ENCODE assay signal across 18 cellular contexts in genomic region chr2:126864861-126865260, GRCh38. TPM values are rescaled to one million over a fixed set of nuclear protein-coding genes. Genes with fewer than 3 reads are reported as not detected.
DNase-seq lines count a peak whose midpoint lies in the region; ATAC-seq, FAIRE-seq and TF ChIP-seq lines count a peak whose summit lies in the region.
"Had no signal": no experiment of that assay in that cellular context is flagged by ENCODE, and none has a peak within 500 bp of the region (broad histone marks: within the 10 kb centered on the region; RNA-seq: fewer than 3 reads in every experiment).

No MANE protein-coding gene starts in this region.

- SMC1A ChIA-PET in GM12878 (lab: Charles Lee; ENCODE audit: uncharacterized antibody, unreplicated experiment), result no interaction called here

- DNase-seq in NCI-H82 (lab: John Stamatoyannopoulos, UW) (peak; percentile 15), NCI-H82 treated with DMSO at 0.1 percent for 48 hours (lab: John Stamatoyannopoulos, UW; ENCODE audit: unreplicated experiment) (no peak), HT-29 (ENCODE audit: low spot score) (peak; percentile 29), GM12878 (ENCODE audit: low read depth, low spot score) (no peak), mucosa of gallbladder (ENCODE audit: low spot score) (peak; percentile 4), heart right ventricle (no peak), testis (no peak), G401 (ENCODE audit: low spot score) (no peak)
- DNase-seq: activated naive CD4-positive, alpha-beta T cell treated with Interleukin-2 at 50 U/mL for 16 hours; body of pancreas; Kasumi-1; kidney; NCI-H2029; SHP77 treated with DMSO at 0.1 percent for 48 hours; stimulated activated CD4-positive, alpha-beta T cell treated with anti-CD3 and anti-CD28 coated beads, Interleukin-15, amount 100 ng/mL, for 24 hours had no signal

- ATAC-seq in GM12878, result no peak
- no peak for ATAC-seq in heart right ventricle
- ATAC-seq: body of pancreas had no signal

- H3K9me3 ChIP-seq in GM12878 (replicated peaks; ENCODE audit: control insufficient read depth, insufficient read depth, low read length) (no peaks in the 10 kb centered on the region), heart right ventricle (peaks cover 0 to 11% (median 0%) of the 10 kb centered on the region in 11 donors), testis (no peaks in the 10 kb centered on the region)
- H3K9me3 ChIP-seq: body of pancreas, prostate gland had no signal

- no peak overlapping the region for H3K4me3 ChIP-seq in GM12878
- no peak overlapping the region for H3K4me3 ChIP-seq in heart right ventricle
- H3K4me3 ChIP-seq in testis, result no peak overlapping the region
- H3K4me3 ChIP-seq: A549, body of pancreas, prostate gland had no signal

- CTCF ChIA-PET in GM12878 (lab: Yijun Ruan, JAX), result interaction anchor here (0.6 to 1.8 kb wide), 5 partner anchors 19 to 318 kb away, joined by 3 to 5 read pairs (median 3); no protein-coding TSS in a partner anchor

- H2AFZ ChIP-seq in GM12878 (ENCODE audit: control insufficient read depth, low read depth, low read length), result no peak overlapping the region

- no peak for TF ChIP-seq RAD21 in GM12878 (IDR thresholded peaks at IDR 0.05; ENCODE audit: insufficient read depth, low read depth, low read length)

- WGBS in GM12878 (ENCODE audit: insufficient coverage, insufficient replicate concordance, low lambda C conversion rate, missing lambda C conversion rate), result 14% methylated on average over 3 of the region's 3 CpGs
- 57 to 78% methylated on average over 3 of the region's 3 CpGs for WGBS in heart right ventricle, 2 donors
- WGBS in testis, 2 donors, result 61 to 73% methylated on average over 3 of the region's 3 CpGs

- intact Hi-C loops in GM12878 (cut with micrococcal nuclease; ENCODE audit: unreplicated experiment), result no loop called here
- intact Hi-C loops in heart right ventricle (cut with DNase I), result no loop called here
- intact Hi-C loops in testis (cut with DNase I; ENCODE audit: low total_unique reads), result no loop called here

- H3K9ac ChIP-seq in GM12878 (ENCODE audit: control insufficient read depth, insufficient read depth, low read length), result no peak overlapping the region

- TF ChIP-seq CTCF in GM12878 (IDR thresholded peaks at IDR 0.05 in 2 of 3, conservative IDR thresholded peaks at IDR 0.05 in 1 of 3; ENCODE audit: control insufficient read depth in 2 of 3, extremely low read depth in 1 of 3, insufficient read depth in 1 of 3, low read depth in 3 of 3, low read length in 3 of 3) (peak in 2 of 3 experiments; percentile 14 to 32; a peak in 2 of 6 replicates), heart right ventricle (IDR thresholded peaks at IDR 0.05) (no peak), testis (IDR thresholded peaks at IDR 0.05) (no peak)

- RAD21 ChIA-PET in GM12878 (lab: Charles Lee; ENCODE audit: unreplicated experiment), result interaction anchor here (0.6 to 1.3 kb wide), 2 partner anchors 107 to 191 kb away, joined by 3 to 6 read pairs; no protein-coding TSS in a partner anchor

- POLR2A ChIA-PET in GM12878 (lab: Charles Lee), result no interaction called here

- H3K79me2 ChIP-seq in GM12878 (ENCODE audit: control insufficient read depth, insufficient read depth, low read length), result no peaks in the 10 kb centered on the region

- H3K36me3 ChIP-seq in GM12878 (ENCODE audit: control insufficient read depth in 2 of 2, insufficient read depth in 2 of 2, low read length in 1 of 2) (no peaks in the 10 kb centered on the region), heart right ventricle (no peaks in the 10 kb centered on the region), testis (ENCODE audit: low read depth, missing control alignments) (no peaks in the 10 kb centered on the region)
- H3K36me3 ChIP-seq: prostate gland had no signal

- no TSS peak for BruUV-seq in GM12878 (replicated peaks; lab: Mats Ljungman, UMichigan)

- H3K27ac ChIP-seq in GM12878 (ENCODE audit: control insufficient read depth, insufficient read depth) (no peak overlapping the region), heart right ventricle (no peak overlapping the region), testis (no peak overlapping the region)
- H3K27ac ChIP-seq: A549, body of pancreas, prostate gland had no signal

- in situ Hi-C loops in GM12878 (cut with MboI) (no loop called here), G401 (cut with HindIII; ENCODE audit: low sequenced_read_pairs) (no loop called here)

- no peak overlapping the region for H3K4me2 ChIP-seq in GM12878 (ENCODE audit: control insufficient read depth, insufficient read depth)
- H3K4me2 ChIP-seq: A549 had no signal

- H3K4me1 ChIP-seq in GM12878 (ENCODE audit: control insufficient read depth, insufficient read depth, low read length), result no peaks in the 10 kb centered on the region
- no peaks in the 10 kb centered on the region for H3K4me1 ChIP-seq in heart right ventricle
- H3K4me1 ChIP-seq in testis, result no peaks in the 10 kb centered on the region
- H3K4me1 ChIP-seq: A549, body of pancreas, prostate gland had no signal

- H3K27me3 ChIP-seq in GM12878 (replicated peaks in 1 of 2; ENCODE audit: control insufficient read depth in 2 of 2, insufficient read depth in 2 of 2, low read length in 1 of 2) (no peaks in the 10 kb centered on the region), heart right ventricle (no peaks in the 10 kb centered on the region), testis (no peaks in the 10 kb centered on the region)
- H3K27me3 ChIP-seq: body of pancreas had no signal

- no peaks in the 10 kb centered on the region for H4K20me1 ChIP-seq in GM12878 (ENCODE audit: control insufficient read depth, insufficient read depth)

- no peak for FAIRE-seq in GM12878 (lab: Jason Lieb, UNC)
- FAIRE-seq: A549, kidney had no signal

- TF ChIP-seq POLR2A in GM12878 (IDR thresholded peaks at IDR 0.05; ENCODE audit: low read depth, low read length) (no peak), testis (IDR thresholded peaks at IDR 0.05) (no peak)

- no peak for TF ChIP-seq EP300 in GM12878 (IDR thresholded peaks at IDR 0.05; ENCODE audit: borderline replicate concordance in 1 of 2, control insufficient read depth in 1 of 2, low read depth in 2 of 2, low read length in 2 of 2)

TF ChIP-seq in GM12878, 131 proteins besides CTCF, POLR2A, EP300 and RAD21:
- TF ChIP-seq RAD51 (IDR thresholded peaks at IDR 0.05) (no peak), PKNOX1 (IDR thresholded peaks at IDR 0.05) (no peak), TCF3 (IDR thresholded peaks at IDR 0.05; ENCODE audit: borderline replicate concordance, insufficient read depth, low read depth, low read length) (no peak), FOXK2 (IDR thresholded peaks at IDR 0.05) (no peak), TAF1 (IDR thresholded peaks at IDR 0.05; ENCODE audit: borderline replicate concordance, low read depth, low read length) (no peak), USF1 (IDR thresholded peaks at IDR 0.05; ENCODE audit: borderline replicate concordance, extremely low read length, insufficient read depth, low read depth, low read length) (no peak), NFIC (IDR thresholded peaks at IDR 0.05; ENCODE audit: low read depth, low read length) (no peak), HDAC6 (IDR thresholded peaks at IDR 0.05; ENCODE audit: unreplicated experiment) (no peak), SREBF2 (IDR thresholded peaks at IDR 0.05; ENCODE audit: low read length) (no peak), NRF1 (conservative IDR thresholded peaks at IDR 0.05; ENCODE audit: low read depth, low read length) (no peak)
TF ChIP-seq in GM12878: peak in this region for 0.

RNA-seq across cellular contexts. Expression of gene TEX51, which starts 33.8 kb away (rescaled TPM):
- not detected in 2 replicates for total RNA-seq in HT-29 (2014; rRNA removed; shearing (Covaris generic))
- not detected in 2 replicates for total RNA-seq in GM12878 (2013; cell fraction: nucleolus; rRNA removed)
- total RNA-seq in GM12878 (2014; rRNA removed), result not detected in 2 replicates
- total RNA-seq in GM12878 (2014; rRNA removed; fragmentation: Illumina TruSeq; extraction: Trizol), result not detected in 2 replicates
- not detected in 2 replicates for total RNA-seq in GM12878 (2021)
- polyA plus RNA-seq in GM12878 (2011; ENCODE audit: low read depth), result not detected
- polyA plus RNA-seq in GM12878 (2011; rRNA removed), result not detected in 2 replicates
- polyA plus RNA-seq in GM12878 (2011; cell fraction: cytosol; rRNA removed), result not detected in 2 replicates
- polyA plus RNA-seq in GM12878 (2011; cell fraction: nucleus; rRNA removed), result not detected in 2 replicates
- polyA plus RNA-seq in GM12878 (2012), result not detected in 2 replicates
- not detected in 2 replicates for polyA plus RNA-seq in GM12878 (2014; fragmentation: Illumina TruSeq; extraction: Trizol)
- polyA plus RNA-seq in GM12878 (2014; fragmentation: Nextera tagmentation; extraction: Ambion mirVana), result not detected
- polyA plus RNA-seq in GM12878 (2014; rRNA removed), result not detected in 2 replicates
- not detected for polyA plus RNA-seq in GM12878 (2016; fragmentation: Nextera tagmentation; extraction: Ambion mirVana)
- polyA minus RNA-seq in GM12878 (2011; rRNA and poly(A)+ RNA removed), result not detected in 2 replicates
- not detected in 2 replicates for polyA minus RNA-seq in GM12878 (2011; cell fraction: cytosol; rRNA and poly(A)+ RNA removed)
- polyA minus RNA-seq in GM12878 (2011; cell fraction: nucleus; rRNA and poly(A)+ RNA removed), result not detected in 2 replicates
- not detected for total RNA-seq in mucosa of gallbladder
- not detected for total RNA-seq in heart right ventricle
- polyA plus RNA-seq in heart right ventricle, result not detected
- total RNA-seq in testis, result 10 to 100 TPM; 16.3 to 40.9 TPM
- polyA plus RNA-seq in testis (ENCODE audit: insufficient read depth, low read depth, low replicate concordance), result 111 TPM
- total RNA-seq in G401 (2014; rRNA removed; shearing (Covaris generic)), result not detected in 2 replicates
- total RNA-seq: activated CD8-positive, alpha-beta memory T cell treated with anti-CD3 and anti-CD28 coated beads for 36 hours; body of pancreas; kidney had no signal
- polyA plus RNA-seq: A549 had no signal

Comparison
In these comparisons a context has a peak if more than half of its experiments do, and no peak if none do; other contexts are left out.
1. DNase-seq: peak in NCI-H82 (single experiment), HT-29 (single experiment) and mucosa of gallbladder (single experiment); none in NCI-H82 treated with DMSO at 0.1 percent for 48 hours (single experiment), GM12878 (single experiment), heart right ventricle (0 of 2), testis (single experiment) and G401 (single experiment).
2. CTCF ChIP-seq: peak in GM12878 (2 of 3); none in heart right ventricle (0 of 9) and testis (0 of 3).
3. RNA of gene TEX51, which starts 33.8 kb away (total RNA-seq): 16.3 to 40.9 TPM in testis; not detected in HT-29, not detected in GM12878, not detected in mucosa of gallbladder (single experiment), not detected in heart right ventricle and not detected in G401; every median in the first group is over 10 times any median in the second.